14 cellular contexts compared by ENCODE assay signal in the genomic region with DNA sequence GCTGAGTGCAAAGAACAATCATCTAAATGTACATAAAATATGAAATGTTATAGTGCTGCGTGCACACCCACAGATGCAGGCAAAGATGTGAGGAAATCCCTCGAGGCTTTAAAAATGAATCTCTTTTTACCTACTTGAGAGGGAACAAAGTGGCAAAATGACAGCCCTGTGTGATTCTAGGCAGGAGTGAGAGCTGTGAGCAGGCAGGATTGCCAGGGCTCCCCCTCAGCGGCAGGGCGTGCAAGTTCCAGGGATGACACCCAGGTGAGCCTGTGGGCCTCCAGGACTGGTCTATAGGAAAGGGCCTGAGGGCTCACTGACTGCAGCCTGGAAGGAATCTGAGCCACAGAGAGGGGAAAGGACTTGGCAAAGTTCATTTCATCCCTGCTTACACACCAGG.
"Had no signal": no experiment of that assay in that cellular context is flagged by ENCODE, and none has a peak within 500 bp of the region (broad histone marks: within the 10 kb centered on the region; RNA-seq: fewer than 3 reads in every experiment).

No MANE protein-coding gene starts in this region.

- DNase-seq: islet precursor cell; left ventricle myocardium inferior; mesendoderm; naive B cell; natural killer cell; nephron progenitor cell; ovary; retina; right cardiac atrium; spleen; stimulated activated CD4-positive, alpha-beta T cell treated with anti-CD3 and anti-CD28 coated beads, Interleukin-4, amount 100 ng/mL, for 24 hours; stimulated activated naive CD4-positive, alpha-beta T cell; tibial artery; upper lobe of right lung had no signal
